Comparison of ENCODE assay signal across 8 cellular contexts in the genomic region with DNA sequence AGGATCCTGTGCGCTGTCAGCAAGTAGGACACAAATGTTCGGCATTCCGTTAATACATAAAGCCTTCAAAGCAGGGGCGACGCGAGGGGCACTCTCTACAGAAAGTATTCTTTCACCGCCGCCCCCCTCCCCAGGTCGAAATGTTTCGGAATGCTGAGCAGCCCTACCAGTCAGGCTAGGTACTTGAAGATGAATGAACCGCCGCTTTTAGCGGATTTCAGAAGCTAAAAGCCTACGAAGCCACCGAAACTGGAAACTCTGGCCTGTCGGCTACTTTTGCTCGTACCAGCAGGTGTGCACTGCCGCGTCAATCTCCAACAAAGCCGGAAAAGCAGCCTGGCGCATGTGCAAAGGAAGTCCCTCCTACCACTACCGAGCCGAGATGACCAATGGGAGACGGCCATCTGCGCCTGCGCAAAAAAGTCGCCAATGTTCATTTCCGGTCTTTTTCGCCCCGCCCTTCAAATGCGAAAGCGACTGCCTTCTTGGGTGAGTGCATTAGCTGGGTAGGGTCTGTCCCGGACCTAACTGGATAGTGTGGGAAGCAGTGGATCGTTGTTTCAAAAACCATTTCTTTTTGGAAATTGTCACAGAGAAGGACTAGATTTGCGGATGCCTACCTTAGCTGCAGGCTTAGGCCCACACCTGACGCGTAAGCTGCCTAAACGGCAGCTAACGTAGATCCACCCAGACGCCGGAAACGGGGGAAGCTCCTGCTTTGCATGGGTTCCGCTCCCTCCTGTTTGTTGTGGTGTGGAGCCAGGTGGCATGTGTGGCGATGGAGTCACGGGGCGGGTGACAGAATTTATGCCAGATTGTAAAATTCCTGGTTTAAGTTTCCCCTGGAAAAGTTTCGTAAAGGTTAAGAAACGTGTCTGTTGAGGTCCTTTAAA. TPM values are rescaled to one million over a fixed set of nuclear protein-coding genes. Genes with fewer than 3 reads are reported as not detected.
DNase-seq lines count a peak whose midpoint lies in the region; ATAC-seq and TF ChIP-seq lines count a peak whose summit lies in the region.

A gene (minus strand): TSS at position 301 of the 893 bp plus-strand sequence. CDS start 534 bp downstream, outside the sequence.

- ATAC-seq in GM18520 (IDR thresholded peaks at IDR 0.05; ENCODE audit: unreplicated experiment) (peak; percentile 79), HG03039 (IDR thresholded peaks at IDR 0.05; ENCODE audit: unreplicated experiment) (peak; percentile 79)

- H2AFZ ChIP-seq in SU-DHL-6 (ENCODE audit: low read depth, low read length, severe bottlenecking) = peak within 1 kb of the TSS; percentile 53

- H3K9ac ChIP-seq in SU-DHL-6 (ENCODE audit: low read length) = peak within 1 kb of the TSS; percentile 79

- H4K20me1 ChIP-seq in SU-DHL-6 (ENCODE audit: low read depth, low read length) = no peaks in the 10 kb centered on the region

- H3K4me1 ChIP-seq in spleen = peaks cover 25 to 69% (median 44%) of the 10 kb centered on the region in 6 donors

- peak within 1 kb of the TSS; percentile 99 for H3K4me3 Mint-ChIP-seq in MCF 10A (ENCODE audit: unreplicated experiment)

- peaks cover 32% of the 10 kb centered on the region for H3K4me1 Mint-ChIP-seq in MCF 10A (ENCODE audit: insufficient read depth, unreplicated experiment)

- BruUV-seq in MCF 10A (replicated peaks; lab: Mats Ljungman, UMichigan) = TSS peak; percentile 70

- no peaks in the 10 kb centered on the region for H3K27me3 ChIP-seq in SU-DHL-6 (ENCODE audit: low read length)
- no peaks in the 10 kb centered on the region for H3K27me3 ChIP-seq in spleen (replicated peaks in 1 of 7)

- no peaks in the 10 kb centered on the region; the same call in 1 of the 2 replicates for H3K36me3 ChIP-seq in SU-DHL-6 (ENCODE audit: low read length)
- H3K36me3 ChIP-seq in spleen = peaks cover 0 to 31% (median 3%) of the 10 kb centered on the region in 6 donors

- peak; percentile 98 for DNase-seq in MCF 10A (ENCODE audit: unreplicated experiment)
- DNase-seq in iPS-NIHi11 (ENCODE audit: low spot score) = peak; percentile 98
- DNase-seq in spleen = peak; percentile 96
- DNase-seq in NCI-H1092 treated with DMSO at 0.1 percent for 48 hours (lab: John Stamatoyannopoulos, UW) = no peak
- DNase-seq in hippocampal formation (lab: John Stamatoyannopoulos, UW) = no peak

- H3K27ac Mint-ChIP-seq in MCF 10A (ENCODE audit: low read depth, unreplicated experiment) = peak within 1 kb of the TSS; percentile 99

- H3K27me3 Mint-ChIP-seq in MCF 10A (ENCODE audit: insufficient read depth, unreplicated experiment) = no peaks in the 10 kb centered on the region

- WGBS in spleen, 5 donors = 0 to 1% (median 0%) methylated on average over 39 to 48 of the region's 48 CpGs

- H3K4me2 ChIP-seq in SU-DHL-6 (ENCODE audit: low read depth, low read length, poor library complexity, severe bottlenecking) = peak within 1 kb of the TSS; percentile 89

- no peaks in the 10 kb centered on the region for H3K9me3 Mint-ChIP-seq in MCF 10A (ENCODE audit: unreplicated experiment)

- TF ChIP-seq CTCF in SU-DHL-6 (IDR thresholded peaks at IDR 0.05; ENCODE audit: insufficient read depth, low read length, poor library complexity, severe bottlenecking) (no peak), MCF 10A (IDR thresholded peaks at IDR 0.05; ENCODE audit: unreplicated experiment) (no peak), spleen (IDR thresholded peaks at IDR 0.05 in 8 of 11, conservative IDR thresholded peaks at IDR 0.05 in 3 of 11) (peak in 6 of 11 experiments; percentile 4 to 46 (median 23))

- no peaks in the 10 kb centered on the region for H3K9me2 ChIP-seq in SU-DHL-6 (replicated peaks; ENCODE audit: insufficient read depth, low read length)

- H3K36me3 Mint-ChIP-seq in MCF 10A (ENCODE audit: insufficient read depth, unreplicated experiment) = peaks cover 72% of the 10 kb centered on the region

- peak in 2 of 3 donors; percentile 61 to 62 for TF ChIP-seq POLR2A in spleen (IDR thresholded peaks at IDR 0.05)

- intact Hi-C loops in MCF 10A (cut with micrococcal nuclease) (loop anchor here (5.0 kb wide), 1 partner anchor 96 kb away; a partner anchor contains a TSS), spleen (cut with DNase I; ENCODE audit: low total_unique reads) (no loop called here)

- H3K79me2 ChIP-seq in SU-DHL-6 (ENCODE audit: insufficient read depth, low read length) = peaks cover 14% of the 10 kb centered on the region

- peak within 1 kb of the TSS; percentile 84 for H3K27ac ChIP-seq in SU-DHL-6 (ENCODE audit: low read depth, low read length)
- peak within 1 kb of the TSS; percentile 80 to 97 (median 94) for H3K27ac ChIP-seq in spleen

- peak within 1 kb of the TSS; percentile 91 for H3K4me3 ChIP-seq in SU-DHL-6 (ENCODE audit: insufficient read depth, low read length, poor library complexity, severe bottlenecking)
- H3K4me3 ChIP-seq in spleen = peak within 1 kb of the TSS; percentile 68 to 85 (median 72)

- POLR2A ChIA-PET in MCF 10A (lab: Yijun Ruan, JAX) = interaction anchor here (0.6 to 4.8 kb wide), 46 partner anchors 8 to 871 kb away, joined by 3 to 91 read pairs (median 5); a partner anchor contains a TSS

- CTCF ChIA-PET in MCF 10A (lab: Yijun Ruan, JAX) = interaction anchor here (0.5 to 3.7 kb wide), 7 partner anchors 18 to 263 kb away, joined by 3 to 23 read pairs (median 4); a partner anchor contains a TSS

- H3F3A ChIP-seq in SU-DHL-6 (ENCODE audit: insufficient read depth) = peaks cover 16% of the 10 kb centered on the region

- H3K9me3 ChIP-seq in SU-DHL-6 (ENCODE audit: insufficient read depth, low read length) (no peaks in the 10 kb centered on the region), spleen (no peaks in the 10 kb centered on the region)

RNA-seq across cellular contexts. Expression of the gene that starts here (rescaled TPM):
- total RNA-seq in MCF 10A (2022) (10.0 and 11.0 TPM in 2 replicates), spleen (10 to 100 TPM in 1 of 7 donors, 1 to 10 TPM in 6; 4.7 to 12.3 (median 7.7) TPM)
- polyA plus RNA-seq in spleen = 1 to 10 TPM; 5.8 to 7.3 (median 6.4) TPM

Comparison
In these comparisons a context has a peak if more than half of its experiments do, and no peak if none do; other contexts are left out.
1. CTCF ChIP-seq: peak in spleen (6 of 11); none in SU-DHL-6 (single experiment) and MCF 10A (single experiment).
2. DNase-seq: peak in MCF 10A (single experiment), iPS-NIHi11 (single experiment) and spleen (single experiment); none in NCI-H1092 treated with DMSO at 0.1 percent for 48 hours (single experiment) and hippocampal formation (0 of 2).